ENCODE assay signal across 8 cellular contexts in genomic region chr19:11324079-11324661, GRCh38. TPM values are rescaled to one million over a fixed set of nuclear protein-coding genes. Genes with fewer than 3 reads are reported as not detected.
A peak's percentile ranks its signal among the peaks of the same experiment; 100 is the strongest.
DNase-seq lines count a peak whose midpoint lies in the region; TF ChIP-seq lines count a peak whose summit lies in the region.

No MANE protein-coding gene starts in this region.

- no peak for TF ChIP-seq CTCF in LNCaP clone FGC (IDR thresholded peaks at IDR 0.05; ENCODE audit: control insufficient read depth, extremely low read depth, insufficient read depth)
- TF ChIP-seq CTCF in type B pancreatic cell (conservative IDR thresholded peaks at IDR 0.05): no peak

- peak overlapping the region; percentile 76 for H3K4me3 Mint-ChIP-seq in type B pancreatic cell

- no peaks in the 10 kb centered on the region for H3K9me3 Mint-ChIP-seq in type B pancreatic cell

- DNase-seq in activated T-cell treated with anti-CD3 and anti-CD28 coated beads for 48 hours (ENCODE audit: low read depth): peak; percentile 18
- DNase-seq in activated T-cell treated with anti-CD3 and anti-CD28 coated beads for 4 hours: no peak
- peak; percentile 76 for DNase-seq in LNCaP clone FGC (ENCODE audit: low read depth)
- peak; percentile 42 for DNase-seq in SW480 (ENCODE audit: low spot score)
- peak; percentile 65 to 78 for DNase-seq in dermis microvascular lymphatic vessel endothelial cell (ENCODE audit: low read depth in 2 of 2)
- peak; percentile 38 for DNase-seq in middle frontal gyrus (ENCODE audit: extremely low spot score, low spot score)
- DNase-seq in type B pancreatic cell (ENCODE audit: extremely low spot score, unreplicated experiment): peak; percentile 71
- no peak for DNase-seq in NCI-H187 treated with DMSO at 0.1 percent for 48 hours (lab: John Stamatoyannopoulos, UW)

- peaks cover 33% of the 10 kb centered on the region for H3K4me1 Mint-ChIP-seq in type B pancreatic cell (ENCODE audit: unreplicated experiment)

- no peaks in the 10 kb centered on the region for H3K27me3 Mint-ChIP-seq in type B pancreatic cell

- peak overlapping the region; percentile 25 for H3K4me3 ChIP-seq in LNCaP clone FGC (ENCODE audit: low read depth, low read length)

- H3K27ac Mint-ChIP-seq in type B pancreatic cell: peak overlapping the region; percentile 80

- peaks cover 5% of the 10 kb centered on the region for H3K36me3 Mint-ChIP-seq in type B pancreatic cell

RNA-seq across cellular contexts. Expression of gene RAB3D, which starts 15.3 kb away (rescaled TPM):
- 34.7 and 35.5 TPM in 2 replicates for total RNA-seq in dermis microvascular lymphatic vessel endothelial cell
- 45.3 and 77.5 TPM in 2 replicates for total RNA-seq in type B pancreatic cell (ENCODE audit: low replicate concordance)

RNA-seq across cellular contexts. Expression of gene TMEM205, which starts 21.9 kb away (rescaled TPM):
- total RNA-seq in dermis microvascular lymphatic vessel endothelial cell: 77.7 and 127 TPM in 2 replicates
- 58.6 and 68.3 TPM in 2 replicates for total RNA-seq in type B pancreatic cell (ENCODE audit: low replicate concordance)

RNA-seq across cellular contexts. Expression of gene CCDC159, which starts 22.1 kb away (rescaled TPM):
- total RNA-seq in dermis microvascular lymphatic vessel endothelial cell (3.9 and 7.0 TPM in 2 replicates), type B pancreatic cell (ENCODE audit: low replicate concordance) (9.6 and 12.1 TPM in 2 replicates)

RNA-seq across cellular contexts. Expression of gene TSPAN16, which starts 28.2 kb away (rescaled TPM):
- total RNA-seq in dermis microvascular lymphatic vessel endothelial cell (not detected in 2 replicates), type B pancreatic cell (ENCODE audit: low replicate concordance) (not detected in 2 replicates)

RNA-seq across cellular contexts. Expression of gene PLPPR2, which starts 31.1 kb away (rescaled TPM):
- total RNA-seq in dermis microvascular lymphatic vessel endothelial cell (4.2 and 10.1 TPM in 2 replicates), type B pancreatic cell (ENCODE audit: low replicate concordance) (11.1 and 15.9 TPM in 2 replicates)

Comparison
In these comparisons a context has a peak if more than half of its experiments do, and no peak if none do; other contexts are left out.
1. DNase-seq: peak in activated T-cell treated with anti-CD3 and anti-CD28 coated beads for 48 hours (single experiment), LNCaP clone FGC (single experiment), SW480 (single experiment), dermis microvascular lymphatic vessel endothelial cell (2 of 2), middle frontal gyrus (single experiment) and type B pancreatic cell (single experiment); none in activated T-cell treated with anti-CD3 and anti-CD28 coated beads for 4 hours (single experiment) and NCI-H187 treated with DMSO at 0.1 percent for 48 hours (single experiment).